Comparison of ENCODE assay signal across 26 cellular contexts in genomic region chr19:938233-938923, GRCh38. TPM values are rescaled to one million over a fixed set of nuclear protein-coding genes. Genes with fewer than 3 reads are reported as not detected.
A peak's percentile ranks its signal among the peaks of the same experiment; 100 is the strongest.
DNase-seq lines count a peak whose midpoint lies in the region; ATAC-seq, FAIRE-seq and TF ChIP-seq lines count a peak whose summit lies in the region.
"Had no signal": no experiment of that assay in that cellular context is flagged by ENCODE, and none has a peak within 500 bp of the region (broad histone marks: within the 10 kb centered on the region; RNA-seq: fewer than 3 reads in every experiment).

No MANE protein-coding gene starts in this region.

- CTCF ChIA-PET in GM12878 (lab: Yijun Ruan, JAX) = interaction anchor here (0.6 to 1.2 kb wide), 3 partner anchors 15 to 44 kb away, joined by 3 read pairs; no protein-coding TSS in a partner anchor

- in situ Hi-C loops in GM12878 (cut with MboI) = no loop called here

- peaks cover 34 to 85% (median 61%) of the 10 kb centered on the region in 11 experiments for H3K36me3 ChIP-seq in BLaER1 treated with 17β-estradiol and CSF1 and Interleukin-3, amounts not matched to agents 10 nM and 100 nM
- peaks cover 29 to 37% of the 10 kb centered on the region in 2 experiments for H3K36me3 ChIP-seq in GM12878 (ENCODE audit: control insufficient read depth in 2 of 2, insufficient read depth in 2 of 2, low read length in 1 of 2)
- H3K36me3 ChIP-seq: adrenal gland, breast epithelium, thyroid gland had no signal

- peak overlapping the region in 10 of 11 experiments; percentile 17 to 52 (median 44); a peak in 10 of 22 replicates for H3K9ac ChIP-seq in BLaER1 treated with 17β-estradiol and CSF1 and Interleukin-3, amounts not matched to agents 10 nM and 100 nM
- no peak overlapping the region for H3K9ac ChIP-seq in GM12878 (ENCODE audit: control insufficient read depth, insufficient read depth, low read length)
- H3K9ac ChIP-seq: SK-N-SH had no signal

- peak; percentile 36 for TF ChIP-seq POLR2A in GM12878 (IDR thresholded peaks at IDR 0.05; ENCODE audit: low read depth, low read length)

- H3K79me2 ChIP-seq in GM12878 (ENCODE audit: control insufficient read depth, insufficient read depth, low read length) = peaks cover 76% of the 10 kb centered on the region

- WGBS in GM12878 (ENCODE audit: insufficient coverage, insufficient replicate concordance, low lambda C conversion rate, missing lambda C conversion rate) = 90% methylated on average over 23 of the region's 23 CpGs

- H3K4me2 ChIP-seq in BLaER1 treated with 17β-estradiol and CSF1 and Interleukin-3, amounts not matched to agents 10 nM and 100 nM = peak overlapping the region; percentile 58 to 97 (median 92)
- H3K4me2 ChIP-seq in GM12878 (ENCODE audit: control insufficient read depth, insufficient read depth) = no peak overlapping the region
- H3K4me2 ChIP-seq: SK-N-SH had no signal

- no TSS peak for BruUV-seq in GM12878 (replicated peaks; lab: Mats Ljungman, UMichigan)

- RAD21 ChIA-PET in GM12878 (lab: Charles Lee; ENCODE audit: unreplicated experiment) = interaction anchor here (0.7 to 0.9 kb wide), 3 partner anchors 14 to 276 kb away, joined by 3 read pairs; no protein-coding TSS in a partner anchor

- no peaks in the 10 kb centered on the region for H3K27me3 ChIP-seq in BLaER1 treated with 17β-estradiol and CSF1 and Interleukin-3, amounts not matched to agents 10 nM and 100 nM
- H3K27me3 ChIP-seq in GM12878 (replicated peaks in 1 of 2; ENCODE audit: control insufficient read depth in 2 of 2, insufficient read depth in 2 of 2, low read length in 1 of 2) = no peaks in the 10 kb centered on the region
- H3K27me3 ChIP-seq: adrenal gland, breast epithelium, thyroid gland had no signal

- H3K4me3 ChIP-seq in BLaER1 treated with 17β-estradiol and CSF1 and Interleukin-3, amounts not matched to agents 10 nM and 100 nM = 0 out of 20 replicates have a peak overlapping the region, but pooled peaks of 1 of the 10 experiments have one; percentile 19
- no peak overlapping the region for H3K4me3 ChIP-seq in GM12878
- H3K4me3 ChIP-seq: adrenal gland, breast epithelium, lower lobe of right lung, thyroid gland had no signal

- peaks cover 0 to 10% (median 6%) of the 10 kb centered on the region in 11 experiments; a peak in 12 of 22 replicates for H3K9me3 ChIP-seq in BLaER1 treated with 17β-estradiol and CSF1 and Interleukin-3, amounts not matched to agents 10 nM and 100 nM (replicated peaks in 1 of 11)
- H3K9me3 ChIP-seq in GM12878 (replicated peaks; ENCODE audit: control insufficient read depth, insufficient read depth, low read length) = peaks cover 4% of the 10 kb centered on the region
- H3K9me3 ChIP-seq: adrenal gland, breast epithelium, lower lobe of right lung, SK-N-SH, thyroid gland had no signal

- no peak for TF ChIP-seq RAD21 in GM12878 (IDR thresholded peaks at IDR 0.05; ENCODE audit: insufficient read depth, low read depth, low read length)

- SMC1A ChIA-PET in GM12878 (lab: Charles Lee; ENCODE audit: uncharacterized antibody, unreplicated experiment) = interaction anchor here (1.0 to 1.4 kb wide), 3 partner anchors 15 to 46 kb away, joined by 3 to 5 read pairs (median 3); partner anchors contain the start of gene WDR18

- no peak for FAIRE-seq in GM12878 (lab: Jason Lieb, UNC)
- FAIRE-seq: endothelial cell of umbilical vein had no signal

- H4K20me1 ChIP-seq in BLaER1 treated with 17β-estradiol and CSF1 and Interleukin-3, amounts not matched to agents 10 nM and 100 nM = peaks cover 95 to 100% (median 99%) of the 10 kb centered on the region in 11 experiments
- H4K20me1 ChIP-seq in GM12878 (ENCODE audit: control insufficient read depth, insufficient read depth) = no peaks in the 10 kb centered on the region; the same call in 1 of the 2 replicates

- peak overlapping the region in 6 of 11 experiments; percentile 5 to 55 (median 29); a peak in 4 of 22 replicates for H3K27ac ChIP-seq in BLaER1 treated with 17β-estradiol and CSF1 and Interleukin-3, amounts not matched to agents 10 nM and 100 nM
- H3K27ac ChIP-seq in GM12878 (ENCODE audit: control insufficient read depth, insufficient read depth) = no peak overlapping the region
- H3K27ac ChIP-seq: adrenal gland, breast epithelium, lower lobe of right lung, RWPE1, thyroid gland, WERI-Rb-1 had no signal

- POLR2A ChIA-PET in GM12878 (lab: Charles Lee) = interaction anchor here (0.6 to 1.0 kb wide), 6 partner anchors 14 to 105 kb away, joined by 3 to 8 read pairs (median 3); partner anchors contain the start of gene WDR18

- intact Hi-C loops in GM12878 (cut with micrococcal nuclease; ENCODE audit: unreplicated experiment) = no loop called here

- ATAC-seq in GM12878 = no peak
- no peak for ATAC-seq in HG03571 (IDR thresholded peaks at IDR 0.05; ENCODE audit: unreplicated experiment)
- ATAC-seq: lower lobe of right lung had no signal

- H2AFZ ChIP-seq in GM12878 (ENCODE audit: control insufficient read depth, low read depth, low read length) = no peak overlapping the region

- TF ChIP-seq EP300 in GM12878 (IDR thresholded peaks at IDR 0.05; ENCODE audit: borderline replicate concordance in 1 of 2, control insufficient read depth in 1 of 2, low read depth in 2 of 2, low read length in 2 of 2) = no peak

- H3K4me1 ChIP-seq in BLaER1 treated with 17β-estradiol and CSF1 and Interleukin-3, amounts not matched to agents 10 nM and 100 nM = peaks cover 67 to 100% (median 82%) of the 10 kb centered on the region in 10 experiments
- H3K4me1 ChIP-seq in GM12878 (ENCODE audit: control insufficient read depth, insufficient read depth, low read length) = peaks cover 12% of the 10 kb centered on the region

- DNase-seq in GM12878 (ENCODE audit: low read depth, low spot score) = no peak
- DNase-seq in myocyte (ENCODE audit: low read depth) = peak; percentile 54
- no peak for DNase-seq in NCI-H82 (lab: John Stamatoyannopoulos, UW)
- DNase-seq in NCI-H345 treated with DMSO at 0.1 percent for 48 hours (lab: John Stamatoyannopoulos, UW; ENCODE audit: unreplicated experiment) = no peak
- DNase-seq: ACHN; activated CD4-positive, alpha-beta T cell treated with anti-CD3 and anti-CD28 coated beads, Interleukin-2, amount 50 U/mL, for 4 hours; activated effector memory CD4-positive, alpha-beta T cell treated with anti-CD3 and anti-CD28 coated beads, Interleukin-2, amount 50 U/mL, for 16 hours; adrenal gland; CD4-positive, CD25-positive, alpha-beta regulatory T cell; cortex of kidney; DMS 273 treated with DMSO at 0.1 percent for 48 hours; islet precursor cell; lower lobe of right lung; MM.1S; NCI-H1436; NCI-H526; SK-N-SH; thyroid gland; WERI-Rb-1 had no signal

- TF ChIP-seq CTCF in GM12878 (IDR thresholded peaks at IDR 0.05 in 2 of 3, conservative IDR thresholded peaks at IDR 0.05 in 1 of 3; ENCODE audit: control insufficient read depth in 2 of 3, extremely low read depth in 1 of 3, insufficient read depth in 1 of 3, low read depth in 3 of 3, low read length in 3 of 3) = no peak

RNA-seq across cellular contexts. Expression of gene ARID3A, which starts 12.5 kb away (rescaled TPM):
- 148 and 152 TPM in 2 replicates for total RNA-seq in GM12878 (2013; cell fraction: nucleolus; rRNA removed)
- total RNA-seq in GM12878 (2014; rRNA removed) (30.2 and 34.2 TPM in 2 replicates), GM12878 (2014; rRNA removed; fragmentation: Illumina TruSeq; extraction: Trizol) (18.3 and 23.6 TPM in 2 replicates), GM12878 (2021) (68.3 and 70.0 TPM in 2 replicates), myocyte (3.2 and 3.5 TPM in 2 replicates)
- polyA plus RNA-seq in GM12878 (2011; ENCODE audit: low read depth) = 10.8 TPM
- polyA plus RNA-seq in GM12878 (2011; rRNA removed) (6.5 and 17.1 TPM in 2 replicates), GM12878 (2014; fragmentation: Illumina TruSeq; extraction: Trizol) (5.7 and 16.3 TPM in 2 replicates), GM12878 (2014; fragmentation: Nextera tagmentation; extraction: Ambion mirVana) (1 to 10 TPM in 1 of 2 experiments, under 1 TPM in 1; 0.76 to 1.6 TPM), GM12878 (2014; rRNA removed) (37.0 and 45.1 TPM in 2 replicates), GM12878 (2016; fragmentation: Nextera tagmentation; extraction: Ambion mirVana) (1 to 10 TPM; 8.9 to 9.6 TPM)
- polyA plus RNA-seq in GM12878 (2011; cell fraction: cytosol; rRNA removed) = 22.9 and 33.7 TPM in 2 replicates
- 52.3 and 76.3 TPM in 2 replicates for polyA plus RNA-seq in GM12878 (2011; cell fraction: nucleus; rRNA removed)
- 33.7 and 35.9 TPM in 2 replicates for polyA plus RNA-seq in GM12878 (2012)
- polyA minus RNA-seq in GM12878 (2011; rRNA and poly(A)+ RNA removed) = 42.1 and 69.0 TPM in 2 replicates
- polyA minus RNA-seq in GM12878 (2011; cell fraction: cytosol; rRNA and poly(A)+ RNA removed) = 48.9 and 50.8 TPM in 2 replicates
- 33.1 and 53.2 TPM in 2 replicates for polyA minus RNA-seq in GM12878 (2011; cell fraction: nucleus; rRNA and poly(A)+ RNA removed)
- 5.9 TPM for polyA plus RNA-seq in myocyte (2012)

RNA-seq across cellular contexts. Expression of gene KISS1R, which starts 21.2 kb away (rescaled TPM):
- total RNA-seq in GM12878 (2013; cell fraction: nucleolus; rRNA removed) = 16.9 and 18.1 TPM in 2 replicates
- total RNA-seq in GM12878 (2014; rRNA removed) (0.60 and 2.7 TPM in 2 replicates), GM12878 (2014; rRNA removed; fragmentation: Illumina TruSeq; extraction: Trizol) (not detected in 2 replicates), GM12878 (2021) (1.8 TPM in 2 replicates), myocyte (not detected in 2 replicates)
- 0.30 TPM for polyA plus RNA-seq in GM12878 (2011; ENCODE audit: low read depth)
- polyA plus RNA-seq in GM12878 (2011; rRNA removed) (1.6 and 2.8 TPM in 2 replicates), GM12878 (2014; fragmentation: Illumina TruSeq; extraction: Trizol) (not detected in 2 replicates), GM12878 (2014; fragmentation: Nextera tagmentation; extraction: Ambion mirVana) (under 1 TPM in 1 of 2 experiments, not detected in 1; 0.13 TPM), GM12878 (2014; rRNA removed) (0.83 and 2.1 TPM in 2 replicates), GM12878 (2016; fragmentation: Nextera tagmentation; extraction: Ambion mirVana) (1 to 10 TPM in 1 of 2 experiments, under 1 TPM in 1; 0.14 to 1.4 TPM)
- 2.7 and 4.7 TPM in 2 replicates for polyA plus RNA-seq in GM12878 (2011; cell fraction: cytosol; rRNA removed)
- polyA plus RNA-seq in GM12878 (2011; cell fraction: nucleus; rRNA removed) = 19.3 and 20.1 TPM in 2 replicates
- 1.9 and 2.3 TPM in 2 replicates for polyA plus RNA-seq in GM12878 (2012)
- polyA minus RNA-seq in GM12878 (2011; rRNA and poly(A)+ RNA removed) = 0.29 and 1.3 TPM in 2 replicates
- 1.9 and 2.8 TPM in 2 replicates for polyA minus RNA-seq in GM12878 (2011; cell fraction: cytosol; rRNA and poly(A)+ RNA removed)
- 1.7 and 3.2 TPM in 2 replicates for polyA minus RNA-seq in GM12878 (2011; cell fraction: nucleus; rRNA and poly(A)+ RNA removed)
- not detected for polyA plus RNA-seq in myocyte (2012)
- total RNA-seq: endothelial cell of umbilical vein, lower lobe of right lung, thyroid gland had no signal
- polyA plus RNA-seq: adrenal gland, endothelial cell of umbilical vein, SK-N-SH had no signal

RNA-seq across cellular contexts. Expression of gene R3HDM4, which starts 25.4 kb away (rescaled TPM):
- total RNA-seq in GM12878 (2013; cell fraction: nucleolus; rRNA removed) = 17.9 and 20.1 TPM in 2 replicates
- total RNA-seq in GM12878 (2014; rRNA removed) (24.3 and 28.1 TPM in 2 replicates), GM12878 (2014; rRNA removed; fragmentation: Illumina TruSeq; extraction: Trizol) (18.2 and 19.6 TPM in 2 replicates), GM12878 (2021) (51.6 and 54.5 TPM in 2 replicates), myocyte (51.8 and 53.6 TPM in 2 replicates)
- 14.1 TPM for polyA plus RNA-seq in GM12878 (2011; ENCODE audit: low read depth)
- polyA plus RNA-seq in GM12878 (2011; rRNA removed) (12.1 and 26.1 TPM in 2 replicates), GM12878 (2014; fragmentation: Illumina TruSeq; extraction: Trizol) (16.4 and 27.2 TPM in 2 replicates), GM12878 (2014; fragmentation: Nextera tagmentation; extraction: Ambion mirVana) (1 to 10 TPM; 1.3 to 4.2 TPM), GM12878 (2014; rRNA removed) (65.8 and 78.8 TPM in 2 replicates), GM12878 (2016; fragmentation: Nextera tagmentation; extraction: Ambion mirVana) (10 to 100 TPM; 36.0 to 44.0 TPM)
- 43.8 and 54.5 TPM in 2 replicates for polyA plus RNA-seq in GM12878 (2011; cell fraction: cytosol; rRNA removed)
- polyA plus RNA-seq in GM12878 (2011; cell fraction: nucleus; rRNA removed) = 41.0 and 44.6 TPM in 2 replicates
- polyA plus RNA-seq in GM12878 (2012) = 39.6 and 50.1 TPM in 2 replicates
- polyA minus RNA-seq in GM12878 (2011; rRNA and poly(A)+ RNA removed) = 8.9 and 20.7 TPM in 2 replicates
- 11.9 and 12.1 TPM in 2 replicates for polyA minus RNA-seq in GM12878 (2011; cell fraction: cytosol; rRNA and poly(A)+ RNA removed)
- polyA minus RNA-seq in GM12878 (2011; cell fraction: nucleus; rRNA and poly(A)+ RNA removed) = 4.8 and 6.7 TPM in 2 replicates
- polyA plus RNA-seq in myocyte (2012) = 55.9 TPM

RNA-seq across cellular contexts. Expression of gene RNU6-9, which starts 45.1 kb away (rescaled TPM):
- total RNA-seq in GM12878 (2013; cell fraction: nucleolus; rRNA removed) = not detected in 2 replicates
- total RNA-seq in GM12878 (2014; rRNA removed) (not detected in 2 replicates), GM12878 (2014; rRNA removed; fragmentation: Illumina TruSeq; extraction: Trizol) (not detected in 2 replicates), GM12878 (2021) (not detected in 2 replicates), myocyte (not detected in 2 replicates)
- polyA plus RNA-seq in GM12878 (2011; ENCODE audit: low read depth) = not detected
- polyA plus RNA-seq in GM12878 (2011; rRNA removed) (not detected in 2 replicates), GM12878 (2014; fragmentation: Illumina TruSeq; extraction: Trizol) (not detected in 2 replicates), GM12878 (2014; fragmentation: Nextera tagmentation; extraction: Ambion mirVana) (not detected), GM12878 (2014; rRNA removed) (not detected in 2 replicates), GM12878 (2016; fragmentation: Nextera tagmentation; extraction: Ambion mirVana) (not detected)
- polyA plus RNA-seq in GM12878 (2011; cell fraction: cytosol; rRNA removed) = not detected in 2 replicates
- not detected in 2 replicates for polyA plus RNA-seq in GM12878 (2011; cell fraction: nucleus; rRNA removed)
- not detected in 2 replicates for polyA plus RNA-seq in GM12878 (2012)
- 1,322 TPM in 1 of 2 replicates, not detected in the other for polyA minus RNA-seq in GM12878 (2011; rRNA and poly(A)+ RNA removed)
- polyA minus RNA-seq in GM12878 (2011; cell fraction: cytosol; rRNA and poly(A)+ RNA removed) = not detected in 2 replicates
- under 0.01 TPM in 1 of 2 replicates, not detected in the other for polyA minus RNA-seq in GM12878 (2011; cell fraction: nucleus; rRNA and poly(A)+ RNA removed)
- not detected for polyA plus RNA-seq in myocyte (2012)
- total RNA-seq: adrenal gland; breast epithelium; CD4-positive, CD25-positive, alpha-beta regulatory T cell; endothelial cell of umbilical vein; G401; lower lobe of right lung; T-helper 2 cell treated with Interferon-gamma antibody and Interleukin-4, amounts not matched to agents 100 ng/mL and 5 ng/mL, for 36 hours; thyroid gland had no signal
- polyA plus RNA-seq: adrenal gland; CD4-positive, CD25-positive, alpha-beta regulatory T cell; endothelial cell of umbilical vein; SK-N-SH had no signal

RNA-seq across cellular contexts. Expression of gene MED16, which starts 45.4 kb away (rescaled TPM):
- 36.0 and 39.7 TPM in 2 replicates for total RNA-seq in GM12878 (2013; cell fraction: nucleolus; rRNA removed)
- 10.7 and 14.5 TPM in 2 replicates for total RNA-seq in GM12878 (2014; rRNA removed)
- total RNA-seq in GM12878 (2014; rRNA removed; fragmentation: Illumina TruSeq; extraction: Trizol) = 4.7 and 6.4 TPM in 2 replicates
- total RNA-seq in GM12878 (2021) = 48.2 and 49.4 TPM in 2 replicates
- 14.5 TPM for polyA plus RNA-seq in GM12878 (2011; ENCODE audit: low read depth)
- polyA plus RNA-seq in GM12878 (2011; rRNA removed) = 3.8 and 12.7 TPM in 2 replicates
- polyA plus RNA-seq in GM12878 (2011; cell fraction: cytosol; rRNA removed) = 38.0 and 39.5 TPM in 2 replicates
- polyA plus RNA-seq in GM12878 (2011; cell fraction: nucleus; rRNA removed) = 36.6 and 56.4 TPM in 2 replicates
- polyA plus RNA-seq in GM12878 (2012) = 36.5 and 37.4 TPM in 2 replicates
- polyA plus RNA-seq in GM12878 (2014; fragmentation: Illumina TruSeq; extraction: Trizol) = 0.19 and 3.5 TPM in 2 replicates
- polyA plus RNA-seq in GM12878 (2014; fragmentation: Nextera tagmentation; extraction: Ambion mirVana) = 1 to 10 TPM in 1 of 2 experiments, under 1 TPM in 1; 0.56 to 3.5 TPM
- 24.4 and 28.9 TPM in 2 replicates for polyA plus RNA-seq in GM12878 (2014; rRNA removed)
- polyA plus RNA-seq in GM12878 (2016; fragmentation: Nextera tagmentation; extraction: Ambion mirVana) = 10 to 100 TPM; 49.6 to 51.1 TPM
- 16.8 and 38.4 TPM in 2 replicates for polyA minus RNA-seq in GM12878 (2011; rRNA and poly(A)+ RNA removed)
- polyA minus RNA-seq in GM12878 (2011; cell fraction: cytosol; rRNA and poly(A)+ RNA removed) = 31.8 and 34.9 TPM in 2 replicates
- polyA minus RNA-seq in GM12878 (2011; cell fraction: nucleus; rRNA and poly(A)+ RNA removed) = 12.5 and 26.0 TPM in 2 replicates
- 27.7 and 31.2 TPM in 2 replicates for total RNA-seq in myocyte
- 32.8 TPM for polyA plus RNA-seq in myocyte (2012)
